Comparison of ENCODE assay signal across 32 cellular contexts in genomic region chr4:184357164-184357563, GRCh38.
"Had no signal": no experiment of that assay in that cellular context is flagged by ENCODE, and none has a peak within 500 bp of the region (broad histone marks: within the 10 kb centered on the region; RNA-seq: fewer than 3 reads in every experiment).

No MANE protein-coding gene starts in this region.

- H3K9me3 Mint-ChIP-seq: nephron had no signal

- H3K4me3 ChIP-seq: adrenal gland, body of pancreas, cardiac muscle cell, colonic mucosa, gastroesophageal sphincter, lung, mucosa of descending colon, pancreas, prostate gland, skin epidermis, tibial nerve had no signal

- H3K27me3 Mint-ChIP-seq: activated naive CD8-positive, alpha-beta T cell treated with anti-CD3 and anti-CD28 coated beads for 36 hours; stimulated activated memory B cell treated with anti-CD40 and anti-IgM and Interleukin-4, amounts not matched to agents 10 μg/mL and 1 μg/mL and 100 μg/mL, for 72 hours had no signal

- H3K4me3 Mint-ChIP-seq: activated naive CD4-positive, alpha-beta T cell treated with anti-CD3 and anti-CD28 coated beads for 36 hours; activated naive CD8-positive, alpha-beta T cell treated with anti-CD3 and anti-CD28 coated beads for 36 hours; nephron; stimulated activated memory B cell treated with anti-CD40 and anti-IgM and Interleukin-4, amounts not matched to agents 10 μg/mL and 1 μg/mL and 100 μg/mL, for 72 hours; T-helper 1 cell treated with Interleukin-12 subunit alpha and Interleukin-12 subunit beta and Interleukin-4 antibody, amounts not matched to agents 30 μg/mL and 1 μg/mL, for 36 hours had no signal

- H3K4me1 ChIP-seq: colonic mucosa, prostate gland had no signal

- H3K27ac ChIP-seq: body of pancreas, cardiac muscle cell, colonic mucosa, gastroesophageal sphincter, pancreas, prostate gland, VCaP had no signal

- FAIRE-seq: kidney, pancreas, TTC549 had no signal

- DNase-seq: activated CD4-positive, alpha-beta T cell treated with anti-CD3 and anti-CD28 coated beads for 4 hours; activated CD4-positive, alpha-beta T cell treated with anti-CD3 and anti-CD28 coated beads, Interleukin-2, amount 50 U/mL, for 4 hours; activated CD8-positive, alpha-beta memory T cell treated with anti-CD3 and anti-CD28 coated beads for 24 hours; activated effector memory CD4-positive, alpha-beta T cell treated with Interleukin-2 at 50 U/mL for 16 hours; activated naive CD4-positive, alpha-beta T cell treated with anti-CD3 and anti-CD28 coated beads for 36 hours; activated naive CD8-positive, alpha-beta T cell treated with anti-CD3 and anti-CD28 coated beads for 36 hours; aorta; body of pancreas; cerebellar nuclear complex; effector CD8-positive, alpha-beta T cell; hippocampal formation; kidney; mucosa of descending colon; nucleus accumbens; pancreas; retina; stimulated activated CD4-positive, alpha-beta T cell treated with anti-CD3 and anti-CD28 coated beads, Interleukin-4, amount 100 ng/mL, for 4 hours; stimulated activated CD8-positive, alpha-beta memory T cell treated with anti-CD3 and anti-CD28 coated beads, Interleukin-4, amount 100 ng/mL, for 48 hours; T-helper 9 cell had no signal

- H3K27me3 ChIP-seq: adrenal gland, body of pancreas, cardiac muscle cell, colonic mucosa, gastroesophageal sphincter, pancreas, tibial nerve had no signal

- H3K36me3 ChIP-seq: adrenal gland, cardiac muscle cell, colonic mucosa, gastroesophageal sphincter, pancreas, prostate gland, tibial nerve had no signal

- H3K27ac Mint-ChIP-seq: activated naive CD4-positive, alpha-beta T cell treated with anti-CD3 and anti-CD28 coated beads for 36 hours; activated naive CD8-positive, alpha-beta T cell treated with anti-CD3 and anti-CD28 coated beads for 36 hours; stimulated activated memory B cell treated with anti-CD40 and anti-IgM and Interleukin-4, amounts not matched to agents 10 μg/mL and 1 μg/mL and 100 μg/mL, for 72 hours; T-helper 1 cell treated with Interleukin-12 subunit alpha and Interleukin-12 subunit beta and Interleukin-4 antibody, amounts not matched to agents 30 μg/mL and 1 μg/mL, for 36 hours had no signal

- H3K9me3 ChIP-seq: adrenal gland, body of pancreas, colonic mucosa, gastroesophageal sphincter, mucosa of descending colon, pancreas, prostate gland, tibial nerve had no signal
